Comparison of ENCODE assay signal across 10 cellular contexts in genomic region chr2:239321596-239322413, GRCh38.
DNase-seq lines count a peak whose midpoint lies in the region; ATAC-seq and TF ChIP-seq lines count a peak whose summit lies in the region.
"Had no signal": no experiment of that assay in that cellular context is flagged by ENCODE, and none has a peak within 500 bp of the region (broad histone marks: within the 10 kb centered on the region; RNA-seq: fewer than 3 reads in every experiment).

No MANE protein-coding gene starts in this region.

- peaks cover 35% of the 10 kb centered on the region for H3K36me3 Mint-ChIP-seq in activated CD4-positive, alpha-beta memory T cell treated with anti-CD3 and anti-CD28 coated beads, Interleukin-2, amount 10 ng/mL, durations not matched to agents 7 days and 5 days (ENCODE audit: low read depth)

- H3K4me1 ChIP-seq in esophagus squamous epithelium = peaks cover 18 to 73% (median 43%) of the 10 kb centered on the region in 3 donors
- H3K4me1 ChIP-seq: parathyroid adenoma had no signal

- peaks cover 0 to 14% (median 0%) of the 10 kb centered on the region in 3 donors for H3K36me3 ChIP-seq in esophagus squamous epithelium
- H3K36me3 ChIP-seq: heart left ventricle had no signal

- CTCF ChIA-PET in activated CD4-positive, alpha-beta memory T cell treated with anti-CD3 and anti-CD28 coated beads, Interleukin-2, amount 10 ng/mL, durations not matched to agents 7 days and 5 days (lab: Charles Lee) = interaction anchor here (0.8 to 1.7 kb wide), 9 partner anchors 10 to 670 kb away, joined by 3 to 7 read pairs (median 4); partner anchors contain the start of gene HDAC4

- intact Hi-C loops in esophagus squamous epithelium (cut with DNase I) = no loop called here

- no peaks in the 10 kb centered on the region for H3K27me3 Mint-ChIP-seq in activated CD4-positive, alpha-beta memory T cell treated with anti-CD3 and anti-CD28 coated beads, Interleukin-2, amount 10 ng/mL, durations not matched to agents 7 days and 5 days

- POLR2A ChIA-PET in activated CD4-positive, alpha-beta memory T cell treated with anti-CD3 and anti-CD28 coated beads, Interleukin-2, amount 10 ng/mL, durations not matched to agents 7 days and 5 days (lab: Charles Lee) = interaction anchor here (0.7 to 4.6 kb wide), 19 partner anchors 14 to 91 kb away, joined by 3 to 43 read pairs (median 6); partner anchors contain the start of gene HDAC4

- no peaks in the 10 kb centered on the region for H3K9me3 ChIP-seq in esophagus squamous epithelium
- H3K9me3 ChIP-seq: heart left ventricle had no signal

- no peak for TF ChIP-seq CTCF in esophagus squamous epithelium (IDR thresholded peaks at IDR 0.05)

- H3K4me3 Mint-ChIP-seq in activated CD4-positive, alpha-beta memory T cell treated with anti-CD3 and anti-CD28 coated beads, Interleukin-2, amount 10 ng/mL, durations not matched to agents 7 days and 5 days = peak overlapping the region; percentile 34

- no peaks in the 10 kb centered on the region for H3K9me3 Mint-ChIP-seq in activated CD4-positive, alpha-beta memory T cell treated with anti-CD3 and anti-CD28 coated beads, Interleukin-2, amount 10 ng/mL, durations not matched to agents 7 days and 5 days

- H3K4me1 Mint-ChIP-seq in activated CD4-positive, alpha-beta memory T cell treated with anti-CD3 and anti-CD28 coated beads, Interleukin-2, amount 10 ng/mL, durations not matched to agents 7 days and 5 days = peaks cover 83% of the 10 kb centered on the region

- peak; percentile 99 for DNase-seq in Jurkat, Clone E6-1 (ENCODE audit: low read depth, low spot score)
- peak; percentile 66 for DNase-seq in activated CD4-positive, alpha-beta memory T cell treated with anti-CD3 and anti-CD28 coated beads, Interleukin-2, amount 10 ng/mL, durations not matched to agents 7 days and 5 days
- no peak for DNase-seq in esophagus squamous epithelium (lab: John Stamatoyannopoulos, UW)
- DNase-seq in stimulated activated CD8-positive, alpha-beta memory T cell treated with anti-CD3 and anti-CD28 coated beads, Interleukin-12 subunit alpha, Interleukin-12 subunit beta, amount 100 ng/mL, for 24 hours (ENCODE audit: extremely low read depth) = peak; percentile 26
- DNase-seq in NCI-H1048 (lab: John Stamatoyannopoulos, UW) = no peak
- DNase-seq in UCSD-AML1 (lab: John Stamatoyannopoulos, UW; ENCODE audit: unreplicated experiment) = no peak
- no peak for DNase-seq in SIG-M5 (lab: John Stamatoyannopoulos, UW)

- peak overlapping the region; percentile 2 to 86 (median 68) for H3K27ac ChIP-seq in esophagus squamous epithelium
- H3K27ac ChIP-seq: parathyroid adenoma had no signal

- 74 to 82% methylated on average over 8 to 9 of the region's 9 CpGs for WGBS in esophagus squamous epithelium, 2 donors

- ATAC-seq in esophagus mucosa = no peak
- ATAC-seq: heart left ventricle had no signal

- no peak for TF ChIP-seq POLR2A in esophagus squamous epithelium (IDR thresholded peaks at IDR 0.05)

- H3K4me3 ChIP-seq in Jurkat, Clone E6-1 (ENCODE audit: low read length) = peak overlapping the region; percentile 40
- H3K4me3 ChIP-seq in esophagus squamous epithelium = no peak overlapping the region
- H3K4me3 ChIP-seq: heart left ventricle had no signal

- H3K27ac Mint-ChIP-seq in activated CD4-positive, alpha-beta memory T cell treated with anti-CD3 and anti-CD28 coated beads, Interleukin-2, amount 10 ng/mL, durations not matched to agents 7 days and 5 days = peak overlapping the region; percentile 94

- no peaks in the 10 kb centered on the region for H3K27me3 ChIP-seq in esophagus squamous epithelium
- H3K27me3 ChIP-seq: heart left ventricle had no signal

Comparison
In these comparisons a context has a peak if more than half of its experiments do, and no peak if none do; other contexts are left out.
1. DNase-seq: peak in Jurkat, Clone E6-1 (single experiment), activated CD4-positive, alpha-beta memory T cell treated with anti-CD3 and anti-CD28 coated beads, Interleukin-2, amount 10 ng/mL, durations not matched to agents 7 days and 5 days (single experiment) and stimulated activated CD8-positive, alpha-beta memory T cell treated with anti-CD3 and anti-CD28 coated beads, Interleukin-12 subunit alpha, Interleukin-12 subunit beta, amount 100 ng/mL, for 24 hours (single experiment); none in esophagus squamous epithelium (single experiment), NCI-H1048 (single experiment), UCSD-AML1 (single experiment) and SIG-M5 (single experiment).